9 cellular contexts compared by ENCODE assay signal in genomic region chr1:14742181-14742980, GRCh38.
DNase-seq lines count a peak whose midpoint lies in the region; ATAC-seq and TF ChIP-seq lines count a peak whose summit lies in the region.
"Had no signal": no experiment of that assay in that cellular context is flagged by ENCODE, and none has a peak within 500 bp of the region (broad histone marks: within the 10 kb centered on the region; RNA-seq: fewer than 3 reads in every experiment).

No MANE protein-coding gene starts in this region.

- no peaks in the 10 kb centered on the region; the same call in 1 of the 2 replicates for H3K36me3 Mint-ChIP-seq in HFFc6 (ENCODE audit: low read depth)
- H3K36me3 Mint-ChIP-seq in stimulated activated memory B cell treated with anti-CD40 and anti-IgM and Interleukin-4, amounts not matched to agents 10 μg/mL and 1 μg/mL and 100 μg/mL, for 72 hours = no peaks in the 10 kb centered on the region

- H3K27me3 ChIP-seq in ACC112 (ENCODE audit: insufficient read depth, low read length) (no peaks in the 10 kb centered on the region), SJSA1 (replicated peaks) (no peaks in the 10 kb centered on the region), iPS-18a (ENCODE audit: control insufficient read depth, insufficient read depth, low read length) (peaks cover 8% of the 10 kb centered on the region)

- TF ChIP-seq CTCF in HFFc6 (IDR thresholded peaks at IDR 0.05) = no peak

- peak overlapping the region; percentile 20 for H3K4me3 Mint-ChIP-seq in HFFc6
- H3K4me3 Mint-ChIP-seq in stimulated activated memory B cell treated with anti-CD40 and anti-IgM and Interleukin-4, amounts not matched to agents 10 μg/mL and 1 μg/mL and 100 μg/mL, for 72 hours = no peak overlapping the region

- H3K9me3 ChIP-seq in SJSA1 (replicated peaks) (no peaks in the 10 kb centered on the region), iPS-18a (ENCODE audit: control insufficient read depth, low read depth, low read length) (no peaks in the 10 kb centered on the region)
- H3K9me3 ChIP-seq: prostate gland had no signal

- H2AFZ ChIP-seq in ACC112 (ENCODE audit: low read length, unreplicated experiment) = peak overlapping the region; percentile 78

- H3K4me1 ChIP-seq in ACC112 (ENCODE audit: control insufficient read depth, insufficient read depth, low read length, unreplicated experiment) = peaks cover 22% of the 10 kb centered on the region
- peaks cover 29% of the 10 kb centered on the region for H3K4me1 ChIP-seq in SJSA1 (replicated peaks)
- peaks cover 37% of the 10 kb centered on the region for H3K4me1 ChIP-seq in iPS-18a (ENCODE audit: control insufficient read depth, low read depth, low read length)

- H3K27ac Mint-ChIP-seq in HFFc6 = peak overlapping the region; percentile 76
- no peak overlapping the region for H3K27ac Mint-ChIP-seq in stimulated activated memory B cell treated with anti-CD40 and anti-IgM and Interleukin-4, amounts not matched to agents 10 μg/mL and 1 μg/mL and 100 μg/mL, for 72 hours

- H3K27ac ChIP-seq in ACC112 (ENCODE audit: low read depth, low read length) = peak overlapping the region; percentile 89
- peak overlapping the region; percentile 86 for H3K27ac ChIP-seq in SJSA1
- no peak overlapping the region for H3K27ac ChIP-seq in iPS-18a (ENCODE audit: low read length)
- H3K27ac ChIP-seq: prostate gland had no signal

- H3K79me2 ChIP-seq in ACC112 (ENCODE audit: control insufficient read depth, insufficient read depth, low read length, unreplicated experiment) = no peaks in the 10 kb centered on the region

- H3K4me3 ChIP-seq in ACC112 (ENCODE audit: low read depth, low read length) = no peak overlapping the region
- no peak overlapping the region for H3K4me3 ChIP-seq in SJSA1
- peak overlapping the region; percentile 10 for H3K4me3 ChIP-seq in iPS-18a (ENCODE audit: low read length)
- H3K4me3 ChIP-seq: prostate gland had no signal

- DNase-seq in HFFc6 (peak; percentile 85), SJSA1 (ENCODE audit: low read depth in 1 of 2, low spot score in 2 of 2) (peak; percentile 84 to 94), retina (no peak), SK-N-DZ (ENCODE audit: low spot score) (no peak)
- DNase-seq in activated T-cell treated with anti-CD3 and anti-CD28 coated beads, Interleukin-2, amount 50 U/mL, for 48 hours = no peak

- ATAC-seq in stimulated activated memory B cell treated with anti-CD40 and anti-IgM and Interleukin-4, amounts not matched to agents 10 μg/mL and 1 μg/mL and 100 μg/mL, for 72 hours = no peak

- H3K9ac ChIP-seq in iPS-18a (ENCODE audit: low read length) = no peak overlapping the region

- peaks cover 2% of the 10 kb centered on the region; the same call in 1 of the 2 replicates for H3K27me3 Mint-ChIP-seq in HFFc6 (ENCODE audit: insufficient read depth)
- peaks cover 56% of the 10 kb centered on the region for H3K27me3 Mint-ChIP-seq in stimulated activated memory B cell treated with anti-CD40 and anti-IgM and Interleukin-4, amounts not matched to agents 10 μg/mL and 1 μg/mL and 100 μg/mL, for 72 hours

- H3K9me3 Mint-ChIP-seq in HFFc6 = peaks cover 3% of the 10 kb centered on the region; the same call in 1 of the 2 replicates
- no peaks in the 10 kb centered on the region for H3K9me3 Mint-ChIP-seq in stimulated activated memory B cell treated with anti-CD40 and anti-IgM and Interleukin-4, amounts not matched to agents 10 μg/mL and 1 μg/mL and 100 μg/mL, for 72 hours

- H3K36me3 ChIP-seq in ACC112 (ENCODE audit: insufficient read depth, low read length) = no peaks in the 10 kb centered on the region
- no peaks in the 10 kb centered on the region for H3K36me3 ChIP-seq in SJSA1
- no peaks in the 10 kb centered on the region for H3K36me3 ChIP-seq in iPS-18a (ENCODE audit: control insufficient read depth, low read depth, low read length)
- H3K36me3 ChIP-seq: prostate gland had no signal

- H3K4me1 Mint-ChIP-seq in HFFc6 (ENCODE audit: low read depth) = peaks cover 22% of the 10 kb centered on the region
- H3K4me1 Mint-ChIP-seq in stimulated activated memory B cell treated with anti-CD40 and anti-IgM and Interleukin-4, amounts not matched to agents 10 μg/mL and 1 μg/mL and 100 μg/mL, for 72 hours = no peaks in the 10 kb centered on the region

Comparison
In these comparisons a context has a peak if more than half of its experiments do, and no peak if none do; other contexts are left out.
1. DNase-seq: peak in HFFc6 (single experiment) and SJSA1 (2 of 2); none in activated T-cell treated with anti-CD3 and anti-CD28 coated beads, Interleukin-2, amount 50 U/mL, for 48 hours (0 of 2), retina (single experiment) and SK-N-DZ (single experiment).